Comparison of ENCODE assay signal across 8 cellular contexts in the genomic region with DNA sequence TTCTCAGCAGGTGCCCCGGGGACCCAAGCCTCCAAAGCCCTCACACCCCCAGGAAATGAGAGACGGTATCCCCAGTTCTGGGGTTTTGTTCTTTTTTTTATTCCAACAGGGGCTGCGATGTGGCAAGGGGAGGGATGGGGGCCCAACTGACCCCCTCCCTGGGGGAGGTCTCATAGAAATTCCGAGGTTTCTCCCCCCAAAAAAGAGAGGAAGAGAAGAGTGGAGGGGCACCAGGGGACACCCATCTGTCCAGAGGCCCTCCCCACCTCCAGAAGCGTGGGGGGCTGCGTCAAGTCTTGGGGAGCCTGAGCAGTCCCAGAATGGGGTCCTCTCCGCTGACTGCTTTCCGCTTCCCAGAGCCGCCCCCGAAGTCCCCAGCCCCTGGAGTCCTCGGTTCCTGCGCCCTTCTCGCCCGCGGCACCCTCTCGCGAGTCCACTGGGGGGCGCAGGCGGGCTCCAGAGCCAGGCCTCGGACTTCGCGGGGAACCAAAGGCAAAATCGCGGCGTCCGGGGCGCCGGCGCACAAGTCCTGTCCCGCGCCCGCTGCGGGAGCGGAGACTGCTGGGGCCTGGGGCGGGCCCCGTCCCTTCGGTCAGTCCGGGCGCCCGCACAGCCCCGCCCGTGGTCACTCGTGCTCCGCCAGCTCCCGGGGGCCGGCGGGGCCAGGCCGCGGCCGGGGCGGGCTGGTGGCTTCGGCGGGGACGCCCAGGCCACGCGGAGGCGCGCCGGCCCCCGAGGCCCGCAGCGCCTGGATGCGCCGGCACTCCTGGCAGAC. TPM values are rescaled to one million over a fixed set of nuclear protein-coding genes. Genes with fewer than 3 reads are reported as not detected.
A peak's percentile ranks its signal among the peaks of the same experiment; 100 is the strongest.
DNase-seq lines count a peak whose midpoint lies in the region; ATAC-seq and TF ChIP-seq lines count a peak whose summit lies in the region.

No MANE protein-coding gene starts in this region.

- H3K27me3 ChIP-seq in smooth muscle cell (ENCODE audit: low read depth), result peaks cover 86% of the 10 kb centered on the region

- H3K4me2 ChIP-seq in smooth muscle cell, result peak overlapping the region; percentile 80

- ATAC-seq in HG03139 (IDR thresholded peaks at IDR 0.05; ENCODE audit: unreplicated experiment) (no peak), GM18907 (IDR thresholded peaks at IDR 0.05; ENCODE audit: unreplicated experiment) (no peak)

- no peak overlapping the region for H3K4me3 ChIP-seq in smooth muscle cell

- H3K9me3 ChIP-seq in smooth muscle cell (replicated peaks; ENCODE audit: low read depth), result no peaks in the 10 kb centered on the region

- no peak overlapping the region for H3K27ac ChIP-seq in smooth muscle cell (ENCODE audit: low read depth)

- peaks cover 4% of the 10 kb centered on the region for H3K4me1 ChIP-seq in smooth muscle cell (ENCODE audit: low read depth)

- peak; percentile 74 for TF ChIP-seq CTCF in smooth muscle cell (IDR thresholded peaks at IDR 0.05; ENCODE audit: borderline replicate concordance, insufficient read depth, poor library complexity, severe bottlenecking)

- H3K36me3 ChIP-seq in smooth muscle cell (ENCODE audit: low read depth), result no peaks in the 10 kb centered on the region

- no peak overlapping the region for H3K9ac ChIP-seq in smooth muscle cell (ENCODE audit: low read depth)

- whole genome bisulfite sequencing in smooth muscle cell (ENCODE audit: low lambda C conversion rate), result 6% methylated on average over 31 of the region's 64 CpGs

- no peak overlapping the region for H2AFZ ChIP-seq in smooth muscle cell (ENCODE audit: low read depth)

- DNase-seq in NCI-H1417 (lab: John Stamatoyannopoulos, UW), result peak; percentile 52 to 66 (median 62)
- DNase-seq in NCI-H1417 treated with DMSO at 0.1 percent for 48 hours (lab: John Stamatoyannopoulos, UW), result no peak
- peak; percentile 20 for DNase-seq in NCI-H1694 (lab: John Stamatoyannopoulos, UW)
- peak; percentile 43 for DNase-seq in activated CD8-positive, alpha-beta memory T cell treated with anti-CD3 and anti-CD28 coated beads, Interleukin-2, amount 50 U/mL, for 4 hours
- DNase-seq in glomerular visceral epithelial cell (ENCODE audit: extremely low spot score), result peak; percentile 12
- DNase-seq in smooth muscle cell (lab: John Stamatoyannopoulos, UW; ENCODE audit: unreplicated experiment), result peak; percentile 9

- H3F3A ChIP-seq in smooth muscle cell (ENCODE audit: low read depth), result no peaks in the 10 kb centered on the region

- no peaks in the 10 kb centered on the region for H4K20me1 ChIP-seq in smooth muscle cell (ENCODE audit: low read depth)

- H3K79me2 ChIP-seq in smooth muscle cell (ENCODE audit: low read depth), result no peaks in the 10 kb centered on the region

RNA-seq across cellular contexts. Expression of gene ATP1A3, which starts 4.4 kb away (rescaled TPM):
- not detected in 2 replicates for total RNA-seq in smooth muscle cell
- polyA plus RNA-seq in smooth muscle cell, result not detected in 2 replicates

RNA-seq across cellular contexts. Expression of gene RABAC1, which starts 39.3 kb away (rescaled TPM):
- total RNA-seq in smooth muscle cell, result 254 and 304 TPM in 2 replicates
- 532 and 581 TPM in 2 replicates for polyA plus RNA-seq in smooth muscle cell
